Comparison of ENCODE assay signal across 23 cellular contexts in the genomic region with DNA sequence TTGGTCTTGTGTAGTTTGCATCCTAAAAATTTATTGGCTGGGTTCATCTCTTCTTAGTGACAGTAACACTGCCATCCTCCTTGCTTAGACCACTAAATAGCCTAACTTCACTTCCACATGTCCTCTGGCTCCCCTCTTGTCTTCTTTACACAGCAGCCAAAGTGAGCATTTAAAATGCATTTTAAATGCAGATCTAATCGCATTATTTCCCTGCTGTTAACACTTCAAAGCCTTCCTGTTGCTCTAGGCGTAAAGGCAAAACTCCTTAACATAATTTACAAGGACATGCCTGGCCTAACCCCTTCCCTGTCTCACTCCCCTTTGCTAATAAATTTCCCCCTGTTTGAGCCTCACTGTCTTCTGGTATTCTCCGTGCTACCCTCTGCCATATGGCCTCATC. TPM values are rescaled to one million over a fixed set of nuclear protein-coding genes. Genes with fewer than 3 reads are reported as not detected.
A peak's percentile ranks its signal among the peaks of the same experiment; 100 is the strongest.
DNase-seq lines count a peak whose midpoint lies in the region; FAIRE-seq and TF ChIP-seq lines count a peak whose summit lies in the region.
"Had no signal": no experiment of that assay in that cellular context is flagged by ENCODE, and none has a peak within 500 bp of the region (broad histone marks: within the 10 kb centered on the region; RNA-seq: fewer than 3 reads in every experiment).

No MANE protein-coding gene starts in this region.

- H4K8ac ChIP-seq in H1 (ENCODE audit: extremely low read depth, insufficient read depth, low read length): no peak overlapping the region

- H4K5ac ChIP-seq in H1 (ENCODE audit: insufficient read length, low read depth, low read length): no peak overlapping the region

- H3K4me3 Mint-ChIP-seq in nephron progenitor cell: peak overlapping the region; percentile 67
- H3K4me3 Mint-ChIP-seq: activated naive CD4-positive, alpha-beta T cell treated with anti-CD3 and anti-CD28 coated beads for 36 hours had no signal

- H3K56ac ChIP-seq in H1 (replicated peaks; ENCODE audit: insufficient read length, low read depth, low read length): no peak overlapping the region

- H3K9ac ChIP-seq in H1 (replicated peaks in 1 of 4; ENCODE audit: extremely low read depth in 1 of 4, low read depth in 3 of 4, low read length in 3 of 4) (no peak overlapping the region), Karpas-422 (ENCODE audit: low read length) (no peak overlapping the region)
- H3K9ac ChIP-seq: KMS-11 had no signal

- H4K20me1 ChIP-seq in H1 (replicated peaks in 1 of 2; ENCODE audit: control insufficient read depth in 1 of 2, insufficient read depth in 2 of 2, low read length in 2 of 2) (no peaks in the 10 kb centered on the region), Karpas-422 (ENCODE audit: insufficient read depth, low read depth, low read length) (no peaks in the 10 kb centered on the region)

- no peaks in the 10 kb centered on the region for H3K27me3 Mint-ChIP-seq in nephron progenitor cell (ENCODE audit: low read depth, poor library complexity)

- H3K27ac ChIP-seq in H1 (ENCODE audit: low read depth, low read length) (no peak overlapping the region), Karpas-422 (ENCODE audit: low read length) (no peak overlapping the region)
- H3K27ac ChIP-seq: gastroesophageal sphincter, KMS-11, stomach, uterus, VCaP had no signal

- TF ChIP-seq RAD21 in H1 (IDR thresholded peaks at IDR 0.05 in 1 of 2, conservative IDR thresholded peaks at IDR 0.05 in 1 of 2; ENCODE audit: low read depth in 2 of 2, low read length in 2 of 2): no peak

- no peak overlapping the region for H3K18ac ChIP-seq in H1 (ENCODE audit: extremely low read depth, low read length)

- H2BK120ac ChIP-seq in H1 (replicated peaks; ENCODE audit: low read depth, low read length): no peak overlapping the region

- no peak overlapping the region for H2AK5ac ChIP-seq in H1 (ENCODE audit: low read depth, low read length)

- H2BK12ac ChIP-seq in H1 (ENCODE audit: low read depth, low read length): no peak overlapping the region

- no peak overlapping the region for H4K91ac ChIP-seq in H1 (replicated peaks; ENCODE audit: insufficient read length, low read length)

- DNase-seq in DMS79 treated with DMSO at 0.1 percent for 48 hours (lab: John Stamatoyannopoulos, UW): peak; percentile 74
- DNase-seq in NCI-H524 (lab: John Stamatoyannopoulos, UW): peak; percentile 67 to 90
- DNase-seq in H1 (ENCODE audit: low read depth in 1 of 2, low spot score in 2 of 2): no peak
- peak; percentile 3 for DNase-seq in nephron progenitor cell
- DNase-seq in COLO668 (lab: John Stamatoyannopoulos, UW; ENCODE audit: unreplicated experiment): no peak
- no peak for DNase-seq in frontal cortex (ENCODE audit: low spot score in 2 of 2)
- DNase-seq in Karpas-422: no peak
- no peak for DNase-seq in GM10266 (ENCODE audit: extremely low spot score)
- DNase-seq: activated CD4-positive, alpha-beta T cell treated with anti-CD3 and anti-CD28 coated beads, Interleukin-2, amount 50 U/mL, for 4 hours; activated naive CD4-positive, alpha-beta T cell treated with anti-CD3 and anti-CD28 coated beads for 36 hours; activated T-cell treated with anti-CD3 and anti-CD28 coated beads for 4 hours; Caco-2; left ventricle myocardium superior; NCI-H1105; stomach; T-helper 1 cell; uterus had no signal

- H3K4me2 ChIP-seq in H1 (ENCODE audit: insufficient read depth in 1 of 2, low read depth in 2 of 2, low read length in 2 of 2): peak overlapping the region; percentile 20 to 25; a peak in 1 of 4 replicates
- H3K4me2 ChIP-seq in Karpas-422 (ENCODE audit: low read depth, low read length, poor library complexity, severe bottlenecking): no peak overlapping the region
- H3K4me2 ChIP-seq: KMS-11 had no signal

- CTCF ChIA-PET in H1 (lab: Charles Lee; ENCODE audit: partially characterized antibody): no interaction called here

- H3K23ac ChIP-seq in H1 (ENCODE audit: insufficient read length): no peak overlapping the region

- no peak overlapping the region for H3K14ac ChIP-seq in H1 (ENCODE audit: insufficient read length)

- WGBS in H1 (ENCODE audit: extremely low coverage in 1 of 2, insufficient coverage in 1 of 2, insufficient read length in 1 of 2, insufficient replicate concordance in 2 of 2, low coverage in 1 of 2, low lambda C conversion rate in 2 of 2, missing lambda C conversion rate in 1 of 2), 2 experiments: 22% methylated on average over 3 of the region's 3 CpGs; no CpG with 5 or more reads in 1 of the 2 experiments

- no peak for TF ChIP-seq POLR2A in H1 (IDR thresholded peaks at IDR 0.05; ENCODE audit: control extremely low read depth in 1 of 2, low read depth in 2 of 2, low read length in 2 of 2)

- H3K4ac ChIP-seq in H1 (replicated peaks; ENCODE audit: insufficient read length, low read depth, low read length): no peak overlapping the region

- H3K36me3 ChIP-seq in H1 (ENCODE audit: control insufficient read depth in 2 of 4, insufficient read depth in 4 of 4, low read length in 3 of 4) (no peaks in the 10 kb centered on the region), Karpas-422 (ENCODE audit: insufficient read depth, low read length) (no peaks in the 10 kb centered on the region)
- H3K36me3 ChIP-seq: gastroesophageal sphincter, stomach, uterus had no signal

- H3K36me3 Mint-ChIP-seq in nephron progenitor cell (ENCODE audit: low read depth): no peaks in the 10 kb centered on the region

- TF ChIP-seq CTCF in H1 (IDR thresholded peaks at IDR 0.05; ENCODE audit: control extremely low read depth in 1 of 3, insufficient read depth in 1 of 3, low read depth in 1 of 3, low read length in 3 of 3) (no peak), nephron progenitor cell (IDR thresholded peaks at IDR 0.05) (no peak), GM10266 (IDR thresholded peaks at IDR 0.05; ENCODE audit: control insufficient read depth, insufficient read depth, low read depth, missing control alignments) (no peak)

- H3K79me2 ChIP-seq in H1 (ENCODE audit: control insufficient read depth in 1 of 2, insufficient read depth in 2 of 2, low read length in 2 of 2) (no peaks in the 10 kb centered on the region), Karpas-422 (ENCODE audit: low read length) (no peaks in the 10 kb centered on the region)

- FAIRE-seq in H1 (lab: Jason Lieb, UNC) (no peak), frontal cortex (lab: Jason Lieb, UNC) (no peak)
- FAIRE-seq: colon, GM12892 had no signal

- H2BK5ac ChIP-seq in H1 (ENCODE audit: low read depth, low read length): no peak overlapping the region

- H3K23me2 ChIP-seq in H1 (ENCODE audit: low read depth, low read length): no peaks in the 10 kb centered on the region

- H3K9me2 ChIP-seq in Karpas-422 (replicated peaks; ENCODE audit: insufficient read depth, low read length): no peaks in the 10 kb centered on the region

- no peak for TF ChIP-seq EP300 in H1 (IDR thresholded peaks at IDR 0.05; ENCODE audit: borderline replicate concordance in 1 of 2, low read depth in 2 of 2, low read length in 2 of 2)

- no peak overlapping the region for H3K4me3 ChIP-seq in H1 (ENCODE audit: extremely low read depth in 1 of 4, insufficient read depth in 2 of 4, low read depth in 3 of 4, low read length in 4 of 4)
- no peak overlapping the region for H3K4me3 ChIP-seq in Karpas-422 (ENCODE audit: low read length)
- H3K4me3 ChIP-seq: gastroesophageal sphincter, stomach, uterus had no signal

- H3K27me3 ChIP-seq in H1 (replicated peaks in 1 of 4; ENCODE audit: control insufficient read depth in 3 of 4, extremely low read depth in 1 of 4, insufficient read depth in 3 of 4, low read length in 3 of 4): no peaks in the 10 kb centered on the region
- H3K27me3 ChIP-seq in Karpas-422 (ENCODE audit: low read length): no peaks in the 10 kb centered on the region
- H3K27me3 ChIP-seq: gastroesophageal sphincter, stomach, uterus had no signal

- no peaks in the 10 kb centered on the region for H3K79me1 ChIP-seq in H1 (ENCODE audit: low read depth, low read length)

- H2BK15ac ChIP-seq in H1 (ENCODE audit: low read length): no peak overlapping the region

- H3K27ac Mint-ChIP-seq in nephron progenitor cell: peak overlapping the region; percentile 70
- H3K27ac Mint-ChIP-seq: activated naive CD4-positive, alpha-beta T cell treated with anti-CD3 and anti-CD28 coated beads for 36 hours had no signal

- H3K9me3 Mint-ChIP-seq in nephron progenitor cell: no peaks in the 10 kb centered on the region
- H3K9me3 Mint-ChIP-seq: activated naive CD4-positive, alpha-beta T cell treated with anti-CD3 and anti-CD28 coated beads for 36 hours had no signal

- H3K4me1 ChIP-seq in H1 (replicated peaks in 1 of 4; ENCODE audit: control insufficient read depth in 3 of 4, insufficient read depth in 4 of 4, low read length in 3 of 4) (peaks cover 0 to 4% (median 2%) of the 10 kb centered on the region in 4 experiments; a peak in 3 of 7 replicates), Karpas-422 (ENCODE audit: low read length) (no peaks in the 10 kb centered on the region)
- H3K4me1 ChIP-seq: Caco-2, gastroesophageal sphincter, stomach, uterus had no signal

- POLR2A ChIA-PET in H1 (lab: Charles Lee; ENCODE audit: partially characterized antibody): no interaction called here

- H3K9me3 ChIP-seq in H1 (ENCODE audit: insufficient read depth in 2 of 2, low read depth in 1 of 2, low read length in 1 of 2): no peaks in the 10 kb centered on the region
- H3K9me3 ChIP-seq in Karpas-422 (ENCODE audit: low read length): 0 out of 2 replicates have a peak, but pooled peaks cover 3% of the 10 kb centered on the region
- H3K9me3 ChIP-seq: Caco-2, gastroesophageal sphincter, stomach, uterus had no signal

- peaks cover 33% of the 10 kb centered on the region for H3K4me1 Mint-ChIP-seq in nephron progenitor cell

- H2AFZ ChIP-seq in H1 (ENCODE audit: low read length) (no peak overlapping the region), Karpas-422 (ENCODE audit: low read length) (no peak overlapping the region)

- no peak overlapping the region for H2BK20ac ChIP-seq in H1 (ENCODE audit: low read length)

TF ChIP-seq in H1, 55 proteins besides CTCF, POLR2A, EP300 and RAD21 (continues in another document):
- no peak for TF ChIP-seq JUND (IDR thresholded peaks at IDR 0.05; ENCODE audit: low read length)
- TF ChIP-seq TAF1 (IDR thresholded peaks at IDR 0.05; ENCODE audit: low read depth, low read length): no peak
- TF ChIP-seq RNF2 (IDR thresholded peaks at IDR 0.05; ENCODE audit: borderline replicate concordance, low read depth, low read length, missing control alignments, poor library complexity, severe bottlenecking): no peak
- TF ChIP-seq CEBPB (IDR thresholded peaks at IDR 0.05; ENCODE audit: low read depth, low read length): no peak

RNA-seq across cellular contexts. Expression of a gene that starts 26.4 kb away (rescaled TPM):
- total RNA-seq in H1 (2021; fragmentation: NEBNext Ultra II Directional; extraction: Animal tissue kit (Norgen Biotek cat#: 25700)): 0.34 TPM in 1 of 2 replicates, not detected in the other
- polyA plus RNA-seq in H1 (2011; rRNA removed): 0.03 and 0.20 TPM in 2 replicates
- 0.06 TPM for polyA plus RNA-seq in H1 (2011; cell fraction: cytosol; rRNA removed)
- 0.09 TPM for polyA plus RNA-seq in H1 (2011; cell fraction: nucleus; rRNA removed)
- polyA plus RNA-seq in H1 (2012, experiment 1 of 2): 0.07 to 0.26 TPM (median 0.14 TPM) in 4 replicates
- polyA plus RNA-seq in H1 (2012, experiment 2 of 2): not detected
- 0.06 TPM for polyA plus RNA-seq in H1 (2013, experiment 1 of 2)
- 0.07 TPM for polyA plus RNA-seq in H1 (2013, experiment 2 of 2)
- 0.09 and 0.10 TPM in 2 replicates for polyA minus RNA-seq in H1 (2011; rRNA and poly(A)+ RNA removed)
- not detected for polyA minus RNA-seq in H1 (2011; cell fraction: cytosol; rRNA and poly(A)+ RNA removed)
- not detected for polyA minus RNA-seq in H1 (2011; cell fraction: nucleus; rRNA and poly(A)+ RNA removed)
- 109 TPM for total RNA-seq in frontal cortex
- total RNA-seq in Karpas-422 (2014; rRNA removed; shearing (Covaris generic); ENCODE audit: low replicate concordance): not detected in 2 replicates
- total RNA-seq: activated naive CD4-positive, alpha-beta T cell treated with anti-CD3 and anti-CD28 coated beads for 36 hours; Caco-2; omental fat pad had no signal

Comparison
In these comparisons a context has a peak if more than half of its experiments do, and no peak if none do; other contexts are left out.
1. DNase-seq: peak in DMS79 treated with DMSO at 0.1 percent for 48 hours (single experiment), NCI-H524 (2 of 2) and nephron progenitor cell (single experiment); none in H1 (0 of 2), COLO668 (single experiment), frontal cortex (0 of 2), Karpas-422 (single experiment) and GM10266 (single experiment).
2. RNA of a gene that starts 26.4 kb away (total RNA-seq): 109 TPM in frontal cortex (single experiment); 0.34 TPM in H1 and not detected in Karpas-422; every median in the first group is over 10 times any median in the second.